ENCODE assay signal across 1 cellular context in the genomic region with DNA sequence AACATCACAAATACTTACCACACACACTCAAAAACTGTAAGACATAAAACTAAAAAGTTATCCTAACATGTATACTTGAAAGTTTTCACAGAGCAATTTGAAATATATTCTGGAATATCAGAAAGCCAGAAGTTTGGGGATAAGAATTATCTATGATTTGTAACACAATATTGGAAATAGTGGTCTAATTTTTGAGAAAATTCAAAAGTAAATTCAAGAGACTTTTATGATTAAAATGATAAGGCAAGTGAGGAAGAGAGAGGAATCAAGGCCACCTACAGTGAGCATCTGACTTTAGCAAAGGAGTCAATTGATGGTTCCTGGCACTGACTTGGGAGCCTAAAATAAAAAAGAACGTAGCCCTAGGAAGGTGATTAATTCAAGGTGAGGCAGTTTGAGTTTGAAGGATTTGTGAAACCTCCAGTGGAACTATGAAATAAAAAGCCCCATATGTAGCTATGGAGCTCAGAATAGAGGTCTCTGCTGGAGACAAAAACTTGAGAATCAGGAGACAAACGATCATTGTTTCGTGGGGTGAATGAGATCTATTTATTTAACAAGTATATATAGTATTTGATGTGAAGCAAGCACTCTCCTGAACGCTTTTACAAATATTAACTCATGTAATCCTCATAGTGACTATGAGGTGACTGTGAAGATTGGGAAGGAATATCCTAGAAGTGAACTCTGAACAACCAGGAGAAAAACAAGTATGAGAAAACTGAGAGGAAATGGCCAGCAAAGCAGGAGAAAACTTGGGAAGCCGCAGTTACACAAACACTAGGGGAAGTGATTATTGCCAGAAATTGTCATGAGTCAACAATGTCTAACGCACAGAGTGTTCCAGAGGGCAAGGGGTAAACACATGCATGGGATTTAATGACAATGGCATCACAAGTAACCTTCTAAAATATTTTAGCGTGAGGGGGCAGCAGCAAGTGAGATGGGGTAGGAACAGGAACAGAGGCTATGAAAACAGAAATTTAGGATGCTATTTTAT.
TF ChIP-seq lines count a peak whose summit lies in the region.

No MANE protein-coding gene starts in this region.

TF ChIP-seq in HepG2, 621 proteins besides CTCF, POLR2A, EP300 and RAD21 (continued from another document and continues in another):
- TF ChIP-seq, protein P1, sequence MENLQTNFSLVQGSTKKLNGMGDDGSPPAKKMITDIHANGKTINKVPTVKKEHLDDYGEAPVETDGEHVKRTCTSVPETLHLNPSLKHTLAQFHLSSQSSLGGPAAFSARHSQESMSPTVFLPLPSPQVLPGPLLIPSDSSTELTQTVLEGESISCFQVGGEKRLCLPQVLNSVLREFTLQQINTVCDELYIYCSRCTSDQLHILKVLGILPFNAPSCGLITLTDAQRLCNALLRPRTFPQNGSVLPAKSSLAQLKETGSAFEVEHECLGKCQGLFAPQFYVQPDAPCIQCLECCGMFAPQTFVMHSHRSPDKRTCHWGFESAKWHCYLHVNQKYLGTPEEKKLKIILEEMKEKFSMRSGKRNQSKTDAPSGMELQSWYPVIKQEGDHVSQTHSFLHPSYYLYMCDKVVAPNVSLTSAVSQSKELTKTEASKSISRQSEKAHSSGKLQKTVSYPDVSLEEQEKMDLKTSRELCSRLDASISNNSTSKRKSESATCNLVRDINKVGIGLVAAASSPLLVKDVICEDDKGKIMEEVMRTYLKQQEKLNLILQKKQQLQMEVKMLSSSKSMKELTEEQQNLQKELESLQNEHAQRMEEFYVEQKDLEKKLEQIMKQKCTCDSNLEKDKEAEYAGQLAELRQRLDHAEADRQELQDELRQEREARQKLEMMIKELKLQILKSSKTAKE (CRISPR knock-in tag; IDR thresholded peaks at IDR 0.05; ENCODE audit: borderline replicate concordance), result peak; percentile 80
- TF ChIP-seq ZSCAN21 (CRISPR knock-in tag; IDR thresholded peaks at IDR 0.05; ENCODE audit: borderline replicate concordance), result peak; percentile 72; the same call in 1 of the 2 replicates
- TF ChIP-seq, protein P2, sequence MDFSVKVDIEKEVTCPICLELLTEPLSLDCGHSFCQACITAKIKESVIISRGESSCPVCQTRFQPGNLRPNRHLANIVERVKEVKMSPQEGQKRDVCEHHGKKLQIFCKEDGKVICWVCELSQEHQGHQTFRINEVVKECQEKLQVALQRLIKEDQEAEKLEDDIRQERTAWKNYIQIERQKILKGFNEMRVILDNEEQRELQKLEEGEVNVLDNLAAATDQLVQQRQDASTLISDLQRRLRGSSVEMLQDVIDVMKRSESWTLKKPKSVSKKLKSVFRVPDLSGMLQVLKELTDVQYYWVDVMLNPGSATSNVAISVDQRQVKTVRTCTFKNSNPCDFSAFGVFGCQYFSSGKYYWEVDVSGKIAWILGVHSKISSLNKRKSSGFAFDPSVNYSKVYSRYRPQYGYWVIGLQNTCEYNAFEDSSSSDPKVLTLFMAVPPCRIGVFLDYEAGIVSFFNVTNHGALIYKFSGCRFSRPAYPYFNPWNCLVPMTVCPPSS (IDR thresholded peaks at IDR 0.05), result no peak
- TF ChIP-seq NR0B2 (CRISPR knock-in tag; IDR thresholded peaks at IDR 0.05), result no peak
- peak; percentile 98 for TF ChIP-seq HMG20B (CRISPR knock-in tag; conservative IDR thresholded peaks at IDR 0.05)
- TF ChIP-seq ZNF660 (CRISPR knock-in tag; IDR thresholded peaks at IDR 0.05; ENCODE audit: borderline replicate concordance, low read depth), result no peak
- no peak for TF ChIP-seq ZNF577 (CRISPR knock-in tag; IDR thresholded peaks at IDR 0.05; ENCODE audit: borderline replicate concordance, low read depth)
- peak; percentile 63; the same call in 1 of the 2 replicates for TF ChIP-seq ZNF230 (CRISPR knock-in tag; IDR thresholded peaks at IDR 0.05)
- TF ChIP-seq ZNF484 (CRISPR knock-in tag; IDR thresholded peaks at IDR 0.05; ENCODE audit: borderline replicate concordance, low read depth), result no peak
- TF ChIP-seq NCOR1 (IDR thresholded peaks at IDR 0.05; ENCODE audit: borderline replicate concordance, low read length), result peak; percentile 91
- TF ChIP-seq, protein P3, sequence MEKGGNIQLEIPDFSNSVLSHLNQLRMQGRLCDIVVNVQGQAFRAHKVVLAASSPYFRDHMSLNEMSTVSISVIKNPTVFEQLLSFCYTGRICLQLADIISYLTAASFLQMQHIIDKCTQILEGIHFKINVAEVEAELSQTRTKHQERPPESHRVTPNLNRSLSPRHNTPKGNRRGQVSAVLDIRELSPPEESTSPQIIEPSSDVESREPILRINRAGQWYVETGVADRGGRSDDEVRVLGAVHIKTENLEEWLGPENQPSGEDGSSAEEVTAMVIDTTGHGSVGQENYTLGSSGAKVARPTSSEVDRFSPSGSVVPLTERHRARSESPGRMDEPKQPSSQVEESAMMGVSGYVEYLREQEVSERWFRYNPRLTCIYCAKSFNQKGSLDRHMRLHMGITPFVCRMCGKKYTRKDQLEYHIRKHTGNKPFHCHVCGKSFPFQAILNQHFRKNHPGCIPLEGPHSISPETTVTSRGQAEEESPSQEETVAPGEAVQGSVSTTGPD (CRISPR knock-in tag; IDR thresholded peaks at IDR 0.05), result peak; percentile 62; the same call in 1 of the 2 replicates
- TF ChIP-seq ZSCAN12 (CRISPR knock-in tag; IDR thresholded peaks at IDR 0.05), result 0 out of 2 replicates have a peak, but pooled peaks have one; percentile 38
- TF ChIP-seq RFXANK (CRISPR knock-in tag; IDR thresholded peaks at IDR 0.05), result no peak; the same call in 1 of the 2 replicates
- TF ChIP-seq STAT6 (CRISPR knock-in tag; IDR thresholded peaks at IDR 0.05; ENCODE audit: borderline replicate concordance), result peak; percentile 67; the same call in 1 of the 2 replicates
- peak; percentile 74; the same call in 1 of the 2 replicates for TF ChIP-seq MAF1 (CRISPR knock-in tag; IDR thresholded peaks at IDR 0.05; ENCODE audit: borderline replicate concordance)
- TF ChIP-seq, protein P4, sequence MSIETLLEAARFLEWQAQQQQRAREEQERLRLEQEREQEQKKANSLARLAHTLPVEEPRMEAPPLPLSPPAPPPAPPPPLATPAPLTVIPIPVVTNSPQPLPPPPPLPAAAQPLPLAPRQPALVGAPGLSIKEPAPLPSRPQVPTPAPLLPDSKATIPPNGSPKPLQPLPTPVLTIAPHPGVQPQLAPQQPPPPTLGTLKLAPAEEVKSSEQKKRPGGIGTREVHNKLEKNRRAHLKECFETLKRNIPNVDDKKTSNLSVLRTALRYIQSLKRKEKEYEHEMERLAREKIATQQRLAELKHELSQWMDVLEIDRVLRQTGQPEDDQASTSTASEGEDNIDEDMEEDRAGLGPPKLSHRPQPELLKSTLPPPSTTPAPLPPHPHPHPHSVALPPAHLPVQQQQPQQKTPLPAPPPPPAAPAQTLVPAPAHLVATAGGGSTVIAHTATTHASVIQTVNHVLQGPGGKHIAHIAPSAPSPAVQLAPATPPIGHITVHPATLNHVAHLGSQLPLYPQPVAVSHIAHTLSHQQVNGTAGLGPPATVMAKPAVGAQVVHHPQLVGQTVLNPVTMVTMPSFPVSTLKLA (IDR thresholded peaks at IDR 0.05), result no peak
- TF ChIP-seq POLR2AphosphoS2 (IDR thresholded peaks at IDR 0.05; ENCODE audit: low read depth, low read length), result no peak
- no peak; the same call in 1 of the 2 replicates for TF ChIP-seq ZNF17 (CRISPR knock-in tag; IDR thresholded peaks at IDR 0.05)
- no peak for TF ChIP-seq ZFX (CRISPR knock-in tag; IDR thresholded peaks at IDR 0.05; ENCODE audit: low read depth)
- no peak for TF ChIP-seq NFE2L1 (CRISPR knock-in tag; IDR thresholded peaks at IDR 0.05; ENCODE audit: borderline replicate concordance)
- TF ChIP-seq, protein P5, sequence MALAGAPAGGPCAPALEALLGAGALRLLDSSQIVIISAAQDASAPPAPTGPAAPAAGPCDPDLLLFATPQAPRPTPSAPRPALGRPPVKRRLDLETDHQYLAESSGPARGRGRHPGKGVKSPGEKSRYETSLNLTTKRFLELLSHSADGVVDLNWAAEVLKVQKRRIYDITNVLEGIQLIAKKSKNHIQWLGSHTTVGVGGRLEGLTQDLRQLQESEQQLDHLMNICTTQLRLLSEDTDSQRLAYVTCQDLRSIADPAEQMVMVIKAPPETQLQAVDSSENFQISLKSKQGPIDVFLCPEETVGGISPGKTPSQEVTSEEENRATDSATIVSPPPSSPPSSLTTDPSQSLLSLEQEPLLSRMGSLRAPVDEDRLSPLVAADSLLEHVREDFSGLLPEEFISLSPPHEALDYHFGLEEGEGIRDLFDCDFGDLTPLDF (CRISPR knock-in tag; IDR thresholded peaks at IDR 0.05), result no peak; the same call in 1 of the 2 replicates
- TF ChIP-seq SAP130 (CRISPR knock-in tag; IDR thresholded peaks at IDR 0.05; ENCODE audit: low read depth), result peak; percentile 93
- no peak for TF ChIP-seq ZNF879 (CRISPR knock-in tag; IDR thresholded peaks at IDR 0.05)
- TF ChIP-seq STAG1 (CRISPR knock-in tag; IDR thresholded peaks at IDR 0.05), result peak; percentile 29
- TF ChIP-seq PBX2 (CRISPR knock-in tag; IDR thresholded peaks at IDR 0.05), result peak; percentile 49; the same call in 1 of the 2 replicates
- TF ChIP-seq HOXA3 (CRISPR knock-in tag; IDR thresholded peaks at IDR 0.05), result peak; percentile 81
- peak; percentile 94 for TF ChIP-seq FOSL2 (CRISPR knock-in tag; IDR thresholded peaks at IDR 0.05)
- no peak for TF ChIP-seq ZNF407 (CRISPR knock-in tag; IDR thresholded peaks at IDR 0.05; ENCODE audit: not compliant biosample characterization)
- TF ChIP-seq NFKB2 (CRISPR knock-in tag; IDR thresholded peaks at IDR 0.05; ENCODE audit: borderline replicate concordance), result no peak
